8 cellular contexts compared by ENCODE assay signal in the genomic region with DNA sequence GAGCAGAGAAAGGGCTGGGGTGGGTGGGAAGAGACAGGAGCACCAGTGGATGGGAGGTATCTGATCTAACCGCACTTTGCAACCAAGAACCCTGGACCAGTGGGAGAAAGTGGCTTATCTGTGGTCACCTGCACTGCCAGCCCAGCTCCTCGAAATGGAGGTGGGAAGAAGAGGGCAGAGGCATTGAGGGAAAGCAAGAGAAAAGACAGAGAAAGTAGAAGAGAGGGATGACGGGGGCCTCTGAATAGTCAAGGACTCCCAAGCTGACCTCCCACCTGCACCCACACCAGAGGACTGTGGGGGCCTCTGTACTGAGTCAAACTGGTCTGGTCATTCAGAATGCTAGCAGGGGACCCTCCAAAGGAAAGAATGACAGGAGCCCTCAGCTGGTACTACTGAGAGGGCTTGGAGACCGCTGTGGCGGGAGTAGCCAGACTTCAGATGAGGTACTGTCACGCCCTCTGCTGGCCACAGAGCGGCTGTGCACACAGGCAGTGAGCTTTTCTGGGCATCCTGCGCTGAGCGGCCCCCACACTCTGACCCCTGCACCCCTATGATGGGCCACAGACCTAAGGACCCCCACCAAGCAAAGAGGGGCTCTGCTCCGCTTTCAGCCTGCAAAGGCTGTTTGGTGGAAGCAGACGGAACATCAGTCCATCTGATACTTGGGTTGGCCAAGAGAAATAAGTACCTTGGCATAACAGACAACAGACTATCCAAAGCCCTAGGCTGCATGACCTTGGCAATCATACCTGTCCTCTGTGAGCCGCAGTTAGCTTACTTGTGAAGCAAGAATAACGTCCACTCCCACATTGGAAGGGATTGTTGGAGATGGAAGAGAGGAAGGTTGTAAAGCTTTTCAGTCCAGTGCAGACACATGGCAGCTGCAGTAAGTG.
DNase-seq lines count a peak whose midpoint lies in the region; ATAC-seq, FAIRE-seq and TF ChIP-seq lines count a peak whose summit lies in the region.

No MANE protein-coding gene starts in this region.

- H3K4me2 ChIP-seq in DND-41 (ENCODE audit: insufficient read depth, low read length) = no peak overlapping the region

- intact Hi-C loops in pancreas (cut with DNase I) (loop anchor here in 1 of 3 donors (5.0 to 10.0 kb wide), 2 partner anchors 130 to 187 kb away; no protein-coding TSS in a partner anchor), tibial artery (cut with DNase I; ENCODE audit: low total_unique reads) (loop anchor here (2.0 to 5.0 kb wide), 2 partner anchors 127 to 270 kb away; no protein-coding TSS in a partner anchor)

- H3K9ac ChIP-seq in DND-41 (ENCODE audit: low read depth, low read length) = no peak overlapping the region

- H3K79me2 ChIP-seq in DND-41 (ENCODE audit: insufficient read depth, low read length) = no peaks in the 10 kb centered on the region

- no peak for FAIRE-seq in pancreas (lab: Jason Lieb, UNC)

- H3K36me3 ChIP-seq in DND-41 (ENCODE audit: insufficient read depth, low read length) = no peaks in the 10 kb centered on the region
- no peaks in the 10 kb centered on the region for H3K36me3 ChIP-seq in pancreas
- peaks cover 0 to under 1% (median 0%) of the 10 kb centered on the region in 3 donors for H3K36me3 ChIP-seq in tibial artery

- H2AFZ ChIP-seq in DND-41 (ENCODE audit: low read depth, low read length) = no peak overlapping the region

- peaks cover 6% of the 10 kb centered on the region for H4K20me1 ChIP-seq in DND-41 (ENCODE audit: insufficient read depth, low read length)

- H3K4me3 ChIP-seq in DND-41 (ENCODE audit: low read depth in 1 of 2, low read length in 2 of 2) (no peak overlapping the region), pancreas (no peak overlapping the region), tibial artery (no peak overlapping the region)

- peak; percentile 53 for DNase-seq in DND-41
- peak; percentile 54 for DNase-seq in HT1080 (ENCODE audit: low read depth)
- DNase-seq in RPMI8226 = peak; percentile 67
- peak; percentile 12 for DNase-seq in activated gamma-delta T cell (lab: John Stamatoyannopoulos, UW)
- peak; percentile 57 for DNase-seq in globus pallidus (ENCODE audit: low spot score)
- peak in 5 of 6 donors; percentile 23 to 85 (median 65) for DNase-seq in pancreas
- peak; percentile 71 to 87 for DNase-seq in tibial artery

- H3K9me3 ChIP-seq in DND-41 (ENCODE audit: insufficient read depth, low read length, severe bottlenecking) (no peaks in the 10 kb centered on the region), pancreas (no peaks in the 10 kb centered on the region), tibial artery (no peaks in the 10 kb centered on the region)

- TF ChIP-seq CTCF in DND-41 (IDR thresholded peaks at IDR 0.05; ENCODE audit: borderline replicate concordance, extremely low read depth, low read length, poor library complexity, severe bottlenecking) (peak; percentile 85), pancreas (IDR thresholded peaks at IDR 0.05) (peak; percentile 89 to 96 (median 93)), tibial artery (IDR thresholded peaks at IDR 0.05) (peak; percentile 96 to 97)

- ATAC-seq in DND-41 (ENCODE audit: insufficient read depth, low read depth) = peak; percentile 80
- peak; percentile 67 to 92 (median 84) for ATAC-seq in pancreas
- no peak for ATAC-seq in GM18907 (IDR thresholded peaks at IDR 0.05; ENCODE audit: unreplicated experiment)

- 21 to 23% methylated on average over 13 of the region's 13 CpGs for WGBS in pancreas, 2 donors

- H3K27me3 ChIP-seq in DND-41 (ENCODE audit: insufficient read depth, low read length, poor library complexity) (peaks cover 11% of the 10 kb centered on the region), pancreas (no peaks in the 10 kb centered on the region), tibial artery (no peaks in the 10 kb centered on the region)

- H3K27ac ChIP-seq in DND-41 (ENCODE audit: low read length) = no peak overlapping the region
- H3K27ac ChIP-seq in pancreas = no peak overlapping the region
- H3K27ac ChIP-seq in tibial artery = no peak overlapping the region

- H3K4me1 ChIP-seq in DND-41 (ENCODE audit: insufficient read depth, low read length) (no peaks in the 10 kb centered on the region), pancreas (no peaks in the 10 kb centered on the region), tibial artery (peaks cover 0 to 54% (median 47%) of the 10 kb centered on the region in 4 donors)

Comparison
In these comparisons a context has a peak if more than half of its experiments do, and no peak if none do; other contexts are left out.
1. DNase-seq: peak in every context shown above with its lines; median percentile 79 in tibial artery; 67 in RPMI8226; 65 in pancreas; 57 in globus pallidus; 54 in HT1080; 53 in DND-41; 12 in activated gamma-delta T cell.